Comparison of ENCODE assay signal across 12 cellular contexts in genomic region chr15:95329362-95329761, GRCh38.
"Had no signal": no experiment of that assay in that cellular context is flagged by ENCODE, and none has a peak within 500 bp of the region (broad histone marks: within the 10 kb centered on the region; RNA-seq: fewer than 3 reads in every experiment).

No MANE protein-coding gene starts in this region.

- H3K4me3 ChIP-seq: pancreas had no signal

- H3K4me1 ChIP-seq: pancreas had no signal

- H3K36me3 Mint-ChIP-seq: activated naive CD8-positive, alpha-beta T cell had no signal

- H3K9me3 ChIP-seq: pancreas had no signal

- ATAC-seq: activated T-cell treated with anti-CD3 and anti-CD28 coated beads, Interleukin-2, amount 50 U/mL, for 4 hours; left lobe of liver; pancreas had no signal

- H3K27ac Mint-ChIP-seq: activated naive CD8-positive, alpha-beta T cell had no signal

- DNase-seq: activated CD4-positive, alpha-beta T cell treated with anti-CD3 and anti-CD28 coated beads, Interleukin-2, amount 50 U/mL, for 4 hours; activated CD4-positive, CD25-positive, alpha-beta regulatory T cell treated with anti-CD3 and anti-CD28 coated beads, Interleukin-2, amount 50 U/mL, for 72 hours; activated effector memory CD4-positive, alpha-beta T cell treated with anti-CD3 and anti-CD28 coated beads, Interleukin-2, amount 50 U/mL, for 16 hours; activated T-cell treated with anti-CD3 and anti-CD28 coated beads, Interleukin-2, amount 50 U/mL, for 4 hours; anterior cingulate cortex; hypothalamus; pancreas; stimulated activated CD4-positive, alpha-beta T cell treated with anti-CD3 and anti-CD28 coated beads, Interleukin-2, amount 100 ng/mL, for 24 hours; stimulated activated naive CD4-positive, alpha-beta T cell had no signal

- H3K4me3 Mint-ChIP-seq: activated naive CD8-positive, alpha-beta T cell; activated T-cell treated with anti-CD3 and anti-CD28 coated beads, Interleukin-2, amount 50 U/mL, for 4 hours; neural crest cell had no signal

- H3K9me3 Mint-ChIP-seq: activated T-cell treated with anti-CD3 and anti-CD28 coated beads, Interleukin-2, amount 50 U/mL, for 4 hours had no signal

- H3K36me3 ChIP-seq: pancreas had no signal
